Comparison of ENCODE assay signal across 8 cellular contexts in the genomic region with DNA sequence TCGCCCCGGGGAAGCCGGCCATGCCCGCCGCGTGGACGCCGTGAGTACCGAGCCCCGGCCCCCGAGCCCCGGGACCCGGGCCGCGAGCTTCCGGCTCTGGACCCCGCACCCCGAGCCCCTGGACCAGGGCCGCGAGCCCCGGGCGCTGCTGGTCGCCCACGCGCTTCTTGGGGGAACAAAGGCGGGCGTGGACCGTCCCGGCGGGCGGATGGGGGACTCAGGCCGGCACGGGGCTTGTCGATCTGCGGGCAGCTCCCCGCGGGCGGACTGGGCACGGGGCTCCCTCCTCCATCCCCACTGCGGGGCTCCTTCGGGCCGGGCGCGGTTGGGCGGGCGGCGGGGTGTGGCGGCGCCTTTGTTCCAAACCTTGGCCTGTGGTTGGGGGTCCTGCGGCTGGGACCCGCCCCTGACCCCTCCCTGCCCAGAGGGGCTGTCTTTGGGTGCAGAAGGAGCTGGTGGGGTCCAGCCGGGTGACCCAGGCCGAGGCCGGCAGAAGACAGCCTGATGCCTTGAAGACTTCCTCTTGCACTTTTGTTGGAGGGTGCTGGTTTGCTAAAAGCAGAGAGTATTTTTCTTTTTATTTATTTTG. TPM values are rescaled to one million over a fixed set of nuclear protein-coding genes. Genes with fewer than 3 reads are reported as not detected.
DNase-seq lines count a peak whose midpoint lies in the region; ATAC-seq and TF ChIP-seq lines count a peak whose summit lies in the region.

No MANE protein-coding gene starts in this region.

- H3K4me1 ChIP-seq in Peyer's patch (peaks cover 0 to 32% (median 11%) of the 10 kb centered on the region in 4 donors), gastroesophageal sphincter (peaks cover 0 to 27% (median 14%) of the 10 kb centered on the region in 3 donors)

- H3K4me3 ChIP-seq in Peyer's patch (peak overlapping the region; percentile 62 to 68 (median 64)), gastroesophageal sphincter (peak overlapping the region; percentile 64 to 67), retinal pigment epithelial cell (ENCODE audit: low read length) (peak overlapping the region; percentile 62)

- no peak for TF ChIP-seq POLR2A in Peyer's patch (IDR thresholded peaks at IDR 0.05)
- no peak for TF ChIP-seq POLR2A in gastroesophageal sphincter (IDR thresholded peaks at IDR 0.05)

- TF ChIP-seq CTCF in GM10266 (IDR thresholded peaks at IDR 0.05; ENCODE audit: control insufficient read depth, insufficient read depth, low read depth, missing control alignments) = no peak
- no peak for TF ChIP-seq CTCF in Peyer's patch (IDR thresholded peaks at IDR 0.05)
- TF ChIP-seq CTCF in gastroesophageal sphincter (IDR thresholded peaks at IDR 0.05) = no peak
- TF ChIP-seq CTCF in retinal pigment epithelial cell (conservative IDR thresholded peaks at IDR 0.05; ENCODE audit: low read depth, low read length) = no peak

- H3K27ac ChIP-seq in Peyer's patch (peak overlapping the region in 3 of 4 donors; percentile 41 to 69 (median 67)), gastroesophageal sphincter (peak overlapping the region in 3 of 4 donors; percentile 43 to 77 (median 54))

- H3K27me3 ChIP-seq in Peyer's patch (no peaks in the 10 kb centered on the region), gastroesophageal sphincter (no peaks in the 10 kb centered on the region)

- no peak for TF ChIP-seq EP300 in gastroesophageal sphincter (IDR thresholded peaks at IDR 0.05)

- H3K36me3 ChIP-seq in Peyer's patch = peaks cover 0 to 27% (median 0%) of the 10 kb centered on the region in 3 donors
- H3K36me3 ChIP-seq in gastroesophageal sphincter = peaks cover 0 to 40% of the 10 kb centered on the region in 2 donors

- no peaks in the 10 kb centered on the region for H3K9me3 ChIP-seq in Peyer's patch
- H3K9me3 ChIP-seq in gastroesophageal sphincter = no peaks in the 10 kb centered on the region

- peak; percentile 58 for DNase-seq in GM10266 (ENCODE audit: extremely low spot score)
- no peak for DNase-seq in Peyer's patch
- DNase-seq in retinal pigment epithelial cell (ENCODE audit: low read depth) = no peak
- DNase-seq in NCI-H1436 treated with DMSO at 0.1 percent for 48 hours (lab: John Stamatoyannopoulos, UW) = no peak
- DNase-seq in Kasumi-1 (lab: John Stamatoyannopoulos, UW) = no peak

- no CpG with 5 or more reads among the region's 54 CpGs for WGBS in gastroesophageal sphincter (ENCODE audit: low coverage in 1 of 2), 2 donors

- ATAC-seq in gastroesophageal sphincter (peak; percentile 17), GM21576 (IDR thresholded peaks at IDR 0.05; ENCODE audit: unreplicated experiment) (no peak), GM19463 (IDR thresholded peaks at IDR 0.05; ENCODE audit: unreplicated experiment) (no peak)

RNA-seq across cellular contexts. Expression of a gene that starts 25.2 kb away (rescaled TPM):
- total RNA-seq in Peyer's patch = 100 to 1,000 TPM; 290 to 470 (median 372) TPM
- 100 to 1,000 TPM; 230 to 384 (median 297) TPM for total RNA-seq in gastroesophageal sphincter

RNA-seq across cellular contexts. Expression of a gene that starts 25.6 kb away (rescaled TPM):
- 100 to 1,000 TPM in 2 of 4 donors, 10 to 100 TPM in 2; 54.8 to 208 (median 102) TPM for total RNA-seq in Peyer's patch
- total RNA-seq in gastroesophageal sphincter = 10 to 100 TPM; 26.8 to 36.4 (median 29.3) TPM
